In genomic region chr7:130829415-130829814, GRCh38 we compare ENCODE assay signal across 22 cellular contexts.
"Had no signal": no experiment of that assay in that cellular context is flagged by ENCODE, and none has a peak within 500 bp of the region (broad histone marks: within the 10 kb centered on the region; RNA-seq: fewer than 3 reads in every experiment).

No MANE protein-coding gene starts in this region.

- H3K9me3 ChIP-seq: colonic mucosa, gastrocnemius medialis had no signal

- DNase-seq: colonic mucosa; cortex of kidney; effector CD8-positive, alpha-beta T cell; effector memory CD8-positive, alpha-beta T cell; endodermal cell; erythroblast; esophagus squamous epithelium; foreskin fibroblast; foreskin melanocyte; gastrocnemius medialis; glutamatergic neuron; head of caudate nucleus; heart right ventricle; hippocampal formation; left cardiac atrium; left lung; left ventricle myocardium superior; lower lobe of right lung; mesenchymal stem cell; mucosa of descending colon had no signal

- H3K4me1 ChIP-seq: colonic mucosa, esophagus squamous epithelium, heart right ventricle, left lung, lower lobe of right lung had no signal

- H3K4me3 ChIP-seq: colonic mucosa, esophagus squamous epithelium, gastrocnemius medialis, heart right ventricle, left lung, lower lobe of right lung, mucosa of descending colon had no signal

- ATAC-seq: effector memory CD8-positive, alpha-beta T cell; esophagus mucosa; gastrocnemius medialis; heart right ventricle; left cardiac atrium; left lung; left ventricle myocardium superior; mucosa of descending colon had no signal

- H3K27me3 ChIP-seq: colonic mucosa, esophagus squamous epithelium, gastrocnemius medialis, heart right ventricle, left lung had no signal

- H3K27ac ChIP-seq: colonic mucosa, epithelial cell of prostate, esophagus squamous epithelium, gastrocnemius medialis, heart right ventricle, left lung, lower lobe of right lung had no signal

- H3K36me3 ChIP-seq: colonic mucosa, esophagus squamous epithelium, gastrocnemius medialis, heart right ventricle, left lung, lower lobe of right lung had no signal
